Comparison of ENCODE assay signal across 11 cellular contexts in genomic region chr7:44961844-44962482, GRCh38. TPM values are rescaled to one million over a fixed set of nuclear protein-coding genes. Genes with fewer than 3 reads are reported as not detected.
DNase-seq lines count a peak whose midpoint lies in the region; ATAC-seq lines count a peak whose summit lies in the region.
"Had no signal": no experiment of that assay in that cellular context is flagged by ENCODE, and none has a peak within 500 bp of the region (broad histone marks: within the 10 kb centered on the region; RNA-seq: fewer than 3 reads in every experiment).

No MANE protein-coding gene starts in this region.

- POLR2A ChIA-PET in activated CD4-positive, alpha-beta T cell treated with anti-CD3 and anti-CD28 coated beads for 36 hours (lab: Charles Lee) = interaction anchor here (0.8 to 1.2 kb wide), 2 partner anchors 77 to 115 kb away, joined by 7 read pairs; no protein-coding TSS in a partner anchor

- H3K9me3 Mint-ChIP-seq in activated CD4-positive, alpha-beta T cell treated with anti-CD3 and anti-CD28 coated beads for 36 hours (ENCODE audit: low read depth) = no peaks in the 10 kb centered on the region

- ATAC-seq in activated CD4-positive, alpha-beta T cell treated with anti-CD3 and anti-CD28 coated beads for 36 hours = peak; percentile 4
- ATAC-seq in HG02884 (IDR thresholded peaks at IDR 0.05; ENCODE audit: unreplicated experiment) (no peak), GM21825 (IDR thresholded peaks at IDR 0.05; ENCODE audit: unreplicated experiment) (no peak)

- H3K4me3 Mint-ChIP-seq in activated CD4-positive, alpha-beta T cell treated with anti-CD3 and anti-CD28 coated beads for 36 hours = no peak overlapping the region

- no peaks in the 10 kb centered on the region for H3K9me3 ChIP-seq in iPS-18c (ENCODE audit: control insufficient read depth, insufficient read depth, low read length)
- H3K9me3 ChIP-seq: tibial nerve had no signal

- 0 out of 2 replicates have a peak overlapping the region, but pooled peaks have one; percentile 36 for H3K4me3 ChIP-seq in iPS-18c (ENCODE audit: insufficient read depth, low read depth, low read length)

- peaks cover 33% of the 10 kb centered on the region for H3K36me3 Mint-ChIP-seq in activated CD4-positive, alpha-beta T cell treated with anti-CD3 and anti-CD28 coated beads for 36 hours (ENCODE audit: low read depth)

- intact Hi-C loops in activated CD4-positive, alpha-beta T cell treated with anti-CD3 and anti-CD28 coated beads for 36 hours (cut with DNase I, micrococcal nuclease) = no loop called here

- peaks cover 20% of the 10 kb centered on the region for H3K4me1 Mint-ChIP-seq in activated CD4-positive, alpha-beta T cell treated with anti-CD3 and anti-CD28 coated beads for 36 hours

- peak; percentile 54 for DNase-seq in activated CD4-positive, alpha-beta T cell treated with anti-CD3 and anti-CD28 coated beads for 36 hours
- no peak for DNase-seq in activated CD4-positive, alpha-beta T cell treated with anti-CD3 and anti-CD28 coated beads for 48 hours
- DNase-seq in SW480 (ENCODE audit: low spot score) = peak; percentile 38
- peak; percentile 39 for DNase-seq in stimulated activated CD8-positive, alpha-beta memory T cell treated with anti-CD3 and anti-CD28 coated beads, Interleukin-4, amount 100 ng/mL, for 48 hours
- no peak for DNase-seq in dermis blood vessel endothelial cell
- DNase-seq: ACHN, NCI-H2171 treated with DMSO at 0.1 percent for 48 hours had no signal

- CTCF ChIA-PET in activated CD4-positive, alpha-beta T cell treated with anti-CD3 and anti-CD28 coated beads for 36 hours (lab: Charles Lee) = interaction anchor here (0.6 kb wide), 1 partner anchor 278 kb away, joined by 7 read pairs; no protein-coding TSS in a partner anchor

- H3K27me3 Mint-ChIP-seq in activated CD4-positive, alpha-beta T cell treated with anti-CD3 and anti-CD28 coated beads for 36 hours = no peaks in the 10 kb centered on the region

- H3K27ac Mint-ChIP-seq in activated CD4-positive, alpha-beta T cell treated with anti-CD3 and anti-CD28 coated beads for 36 hours = no peak overlapping the region

RNA-seq across cellular contexts. Expression of gene MYO1G, which starts 16.9 kb away (rescaled TPM):
- total RNA-seq in activated CD4-positive, alpha-beta T cell treated with anti-CD3 and anti-CD28 coated beads for 36 hours = 100 to 1,000 TPM; 369 to 376 TPM
- 0.09 and 0.17 TPM in 2 replicates for total RNA-seq in dermis blood vessel endothelial cell

RNA-seq across cellular contexts. Expression of gene CCM2, which starts 38.0 kb away (rescaled TPM):
- 10 to 100 TPM; 70.1 to 80.1 TPM for total RNA-seq in activated CD4-positive, alpha-beta T cell treated with anti-CD3 and anti-CD28 coated beads for 36 hours
- total RNA-seq in dermis blood vessel endothelial cell = 76.4 and 91.4 TPM in 2 replicates

Comparison
In these comparisons a context has a peak if more than half of its experiments do, and no peak if none do; other contexts are left out.
1. DNase-seq: peak in activated CD4-positive, alpha-beta T cell treated with anti-CD3 and anti-CD28 coated beads for 36 hours (single experiment), SW480 (single experiment) and stimulated activated CD8-positive, alpha-beta memory T cell treated with anti-CD3 and anti-CD28 coated beads, Interleukin-4, amount 100 ng/mL, for 48 hours (single experiment); none in activated CD4-positive, alpha-beta T cell treated with anti-CD3 and anti-CD28 coated beads for 48 hours (single experiment) and dermis blood vessel endothelial cell (single experiment).
2. RNA of gene MYO1G, which starts 16.9 kb away (total RNA-seq): 369 to 376 TPM in activated CD4-positive, alpha-beta T cell treated with anti-CD3 and anti-CD28 coated beads for 36 hours; 0.09 to 0.17 TPM in dermis blood vessel endothelial cell; every median in the first group is over 100 times any median in the second.